1 cellular context compared by ENCODE assay signal in genomic region chr10:93741367-93741766, GRCh38.
TF ChIP-seq lines count a peak whose summit lies in the region.

No MANE protein-coding gene starts in this region.

TF ChIP-seq in HepG2, 621 proteins besides CTCF, POLR2A, EP300 and RAD21 (continued from another document):
- TF ChIP-seq, protein P1, sequence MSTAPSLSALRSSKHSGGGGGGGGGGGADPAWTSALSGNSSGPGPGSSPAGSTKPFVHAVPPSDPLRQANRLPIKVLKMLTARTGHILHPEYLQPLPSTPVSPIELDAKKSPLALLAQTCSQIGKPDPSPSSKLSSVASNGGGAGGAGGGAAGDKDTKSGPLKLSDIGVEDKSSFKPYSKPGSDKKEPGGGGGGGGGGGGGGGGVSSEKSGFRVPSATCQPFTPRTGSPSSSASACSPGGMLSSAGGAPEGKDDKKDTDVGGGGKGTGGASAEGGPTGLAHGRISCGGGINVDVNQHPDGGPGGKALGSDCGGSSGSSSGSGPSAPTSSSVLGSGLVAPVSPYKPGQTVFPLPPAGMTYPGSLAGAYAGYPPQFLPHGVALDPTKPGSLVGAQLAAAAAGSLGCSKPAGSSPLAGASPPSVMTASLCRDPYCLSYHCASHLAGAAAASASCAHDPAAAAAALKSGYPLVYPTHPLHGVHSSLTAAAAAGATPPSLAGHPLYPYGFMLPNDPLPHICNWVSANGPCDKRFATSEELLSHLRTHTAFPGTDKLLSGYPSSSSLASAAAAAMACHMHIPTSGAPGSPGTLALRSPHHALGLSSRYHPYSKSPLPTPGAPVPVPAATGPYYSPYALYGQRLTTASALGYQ (CRISPR knock-in tag; IDR thresholded peaks at IDR 0.05): no peak
- no peak for TF ChIP-seq PTBP1 (IDR thresholded peaks at IDR 0.05; ENCODE audit: low read depth, low read length, poor library complexity, severe bottlenecking)
- TF ChIP-seq, protein P2, sequence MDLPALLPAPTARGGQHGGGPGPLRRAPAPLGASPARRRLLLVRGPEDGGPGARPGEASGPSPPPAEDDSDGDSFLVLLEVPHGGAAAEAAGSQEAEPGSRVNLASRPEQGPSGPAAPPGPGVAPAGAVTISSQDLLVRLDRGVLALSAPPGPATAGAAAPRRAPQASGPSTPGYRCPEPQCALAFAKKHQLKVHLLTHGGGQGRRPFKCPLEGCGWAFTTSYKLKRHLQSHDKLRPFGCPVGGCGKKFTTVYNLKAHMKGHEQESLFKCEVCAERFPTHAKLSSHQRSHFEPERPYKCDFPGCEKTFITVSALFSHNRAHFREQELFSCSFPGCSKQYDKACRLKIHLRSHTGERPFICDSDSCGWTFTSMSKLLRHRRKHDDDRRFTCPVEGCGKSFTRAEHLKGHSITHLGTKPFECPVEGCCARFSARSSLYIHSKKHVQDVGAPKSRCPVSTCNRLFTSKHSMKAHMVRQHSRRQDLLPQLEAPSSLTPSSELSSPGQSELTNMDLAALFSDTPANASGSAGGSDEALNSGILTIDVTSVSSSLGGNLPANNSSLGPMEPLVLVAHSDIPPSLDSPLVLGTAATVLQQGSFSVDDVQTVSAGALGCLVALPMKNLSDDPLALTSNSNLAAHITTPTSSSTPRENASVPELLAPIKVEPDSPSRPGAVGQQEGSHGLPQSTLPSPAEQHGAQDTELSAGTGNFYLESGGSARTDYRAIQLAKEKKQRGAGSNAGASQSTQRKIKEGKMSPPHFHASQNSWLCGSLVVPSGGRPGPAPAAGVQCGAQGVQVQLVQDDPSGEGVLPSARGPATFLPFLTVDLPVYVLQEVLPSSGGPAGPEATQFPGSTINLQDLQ (CRISPR knock-in tag; IDR thresholded peaks at IDR 0.05): no peak
TF ChIP-seq in HepG2: peak in this region for 1.
